16 cellular contexts compared by ENCODE assay signal in genomic region chr17:47875586-47875985, GRCh38. TPM values are rescaled to one million over a fixed set of nuclear protein-coding genes. Genes with fewer than 3 reads are reported as not detected.
DNase-seq lines count a peak whose midpoint lies in the region; TF ChIP-seq lines count a peak whose summit lies in the region.
"Had no signal": no experiment of that assay in that cellular context is flagged by ENCODE, and none has a peak within 500 bp of the region (broad histone marks: within the 10 kb centered on the region; RNA-seq: fewer than 3 reads in every experiment).

No MANE protein-coding gene starts in this region.

- H3K36me3 Mint-ChIP-seq in chondrocyte (ENCODE audit: low read depth), result peaks cover 1% of the 10 kb centered on the region
- H3K36me3 Mint-ChIP-seq in mesothelial cell of epicardium, result no peaks in the 10 kb centered on the region

- H3K36me3 ChIP-seq in uterus, result no peaks in the 10 kb centered on the region
- H3K36me3 ChIP-seq: SJCRH30 had no signal

- H3K27ac ChIP-seq in uterus, result no peak overlapping the region
- H3K27ac ChIP-seq: GM23248, SJCRH30 had no signal

- H3K27me3 Mint-ChIP-seq in chondrocyte (ENCODE audit: low read depth), result peaks cover 28% of the 10 kb centered on the region
- H3K27me3 Mint-ChIP-seq in mesothelial cell of epicardium (ENCODE audit: low read depth), result peaks cover 6% of the 10 kb centered on the region

- peak overlapping the region; percentile 22 for H3K27ac Mint-ChIP-seq in chondrocyte (ENCODE audit: unreplicated experiment)
- H3K27ac Mint-ChIP-seq in mesothelial cell of epicardium, result peak overlapping the region; percentile 73
- H3K27ac Mint-ChIP-seq: CD4-positive, alpha-beta T cell had no signal

- H3K4me3 ChIP-seq in uterus, result no peak overlapping the region
- H3K4me3 ChIP-seq: GM23248, SJCRH30 had no signal

- TF ChIP-seq CTCF in chondrocyte (IDR thresholded peaks at IDR 0.05), result no peak
- no peak for TF ChIP-seq CTCF in mesothelial cell of epicardium (IDR thresholded peaks at IDR 0.05; ENCODE audit: unreplicated experiment)
- no peak for TF ChIP-seq CTCF in uterus (IDR thresholded peaks at IDR 0.05)

- DNase-seq in M059J (ENCODE audit: low read depth) (peak; percentile 16), chondrocyte (ENCODE audit: low spot score) (no peak), mesothelial cell of epicardium (ENCODE audit: low spot score in 2 of 2, unreplicated experiment in 2 of 2) (no peak), midbrain (lab: John Stamatoyannopoulos, UW) (no peak), NCI-H146 (lab: John Stamatoyannopoulos, UW) (no peak), uterus (no peak)
- no peak for DNase-seq in stimulated activated CD4-positive, alpha-beta T cell treated with anti-CD3 and anti-CD28 coated beads, Interleukin-15, amount 100 ng/mL, for 24 hours
- DNase-seq: CD4-positive, alpha-beta T cell; GM23248; Kasumi-1; NCI-H1105 treated with DMSO at 0.1 percent for 48 hours; NCI-H187; NCI-H446; OCI-M1; RPMI8226; SJCRH30 had no signal

- TF ChIP-seq POLR2A in uterus (IDR thresholded peaks at IDR 0.05), result no peak

- H3K9me3 Mint-ChIP-seq in chondrocyte (ENCODE audit: low read depth), result no peaks in the 10 kb centered on the region
- no peaks in the 10 kb centered on the region for H3K9me3 Mint-ChIP-seq in mesothelial cell of epicardium
- H3K9me3 Mint-ChIP-seq: CD4-positive, alpha-beta T cell had no signal

- H3K4me1 Mint-ChIP-seq in chondrocyte (ENCODE audit: low read depth) (peaks cover 24% of the 10 kb centered on the region), mesothelial cell of epicardium (peaks cover 64% of the 10 kb centered on the region)

- no peaks in the 10 kb centered on the region for H3K9me3 ChIP-seq in uterus
- H3K9me3 ChIP-seq: SJCRH30 had no signal

- H3K4me3 Mint-ChIP-seq in chondrocyte (ENCODE audit: unreplicated experiment) (no peak overlapping the region), mesothelial cell of epicardium (no peak overlapping the region)
- H3K4me3 Mint-ChIP-seq: CD4-positive, alpha-beta T cell had no signal

- peaks cover 0 to 8% of the 10 kb centered on the region in 2 donors for H3K4me1 ChIP-seq in uterus
- H3K4me1 ChIP-seq: SJCRH30 had no signal

- H3K27me3 ChIP-seq in uterus, result peaks cover 0 to 9% of the 10 kb centered on the region in 2 donors

- intact Hi-C loops in uterus (cut with DNase I; ENCODE audit: low total_unique reads), result no loop called here

RNA-seq across cellular contexts. Expression of gene SP2, which starts 20.4 kb away (rescaled TPM):
- total RNA-seq in M059J (2014; rRNA removed; shearing (Covaris generic)), result 1.6 and 3.8 TPM in 2 replicates
- total RNA-seq in chondrocyte, result 13.5 to 16.8 TPM (median 16.0 TPM) in 3 replicates
- total RNA-seq in mesothelial cell of epicardium, result 17.0 to 18.0 TPM (median 17.0 TPM) in 3 replicates
- total RNA-seq in uterus, result 10 to 100 TPM in 1 of 4 donors, 1 to 10 TPM in 2, under 1 TPM in 1; 0.88 to 18.7 (median 1.3) TPM

RNA-seq across cellular contexts. Expression of gene SP6, which starts 24.6 kb away (rescaled TPM):
- 0.79 and 1.5 TPM in 2 replicates for total RNA-seq in M059J (2014; rRNA removed; shearing (Covaris generic))
- 0.05 to 0.15 TPM (median 0.08 TPM) in 3 replicates for total RNA-seq in chondrocyte
- total RNA-seq in mesothelial cell of epicardium, result 15.9 to 17.6 TPM (median 16.0 TPM) in 3 replicates
- total RNA-seq in uterus, result 1 to 10 TPM in 2 of 4 donors, not detected in 2; 1.4 to 1.5 TPM
- total RNA-seq: GM23248, SJCRH30 had no signal

RNA-seq across cellular contexts. Expression of gene SCRN2, which starts 34.5 kb away (rescaled TPM):
- 19.3 and 24.0 TPM in 2 replicates for total RNA-seq in M059J (2014; rRNA removed; shearing (Covaris generic))
- total RNA-seq in chondrocyte, result 14.9 to 32.9 TPM (median 15.7 TPM) in 3 replicates
- total RNA-seq in mesothelial cell of epicardium, result 49.7 to 50.7 TPM (median 50.7 TPM) in 3 replicates
- 10 to 100 TPM; 12.4 to 80.7 (median 39.8) TPM for total RNA-seq in uterus

RNA-seq across cellular contexts. Expression of gene LRRC46, which starts 44.1 kb away (rescaled TPM):
- 0.12 TPM in 1 of 2 replicates, not detected in the other for total RNA-seq in M059J (2014; rRNA removed; shearing (Covaris generic))
- total RNA-seq in chondrocyte, result 0.35 to 0.65 TPM in 2 of 3 replicates, not detected in the other
- 0.16 TPM in 1 of 3 replicates, not detected in the others for total RNA-seq in mesothelial cell of epicardium
- 1 to 10 TPM in 2 of 4 donors, under 1 TPM in 2; 0.14 to 1.5 (median 0.76) TPM for total RNA-seq in uterus
- total RNA-seq: GM23248 had no signal

RNA-seq across cellular contexts. Expression of gene MRPL10, which starts 44.2 kb away (rescaled TPM):
- 39.9 and 41.5 TPM in 2 replicates for total RNA-seq in M059J (2014; rRNA removed; shearing (Covaris generic))
- 23.9 to 25.4 TPM (median 24.8 TPM) in 3 replicates for total RNA-seq in chondrocyte
- total RNA-seq in mesothelial cell of epicardium, result 41.0 to 46.5 TPM (median 45.6 TPM) in 3 replicates
- 10 to 100 TPM; 14.7 to 44.1 (median 27.7) TPM for total RNA-seq in uterus
